8 cellular contexts compared by ENCODE assay signal in genomic region chr20:39885975-39886649, GRCh38.
A peak's percentile ranks its signal among the peaks of the same experiment; 100 is the strongest.
DNase-seq lines count a peak whose midpoint lies in the region; ATAC-seq and TF ChIP-seq lines count a peak whose summit lies in the region.

No MANE protein-coding gene starts in this region.

- no peak overlapping the region for H3K4me2 ChIP-seq in GM23338

- H3K4me3 ChIP-seq in BJ (ENCODE audit: low read depth, low read length) (no peak overlapping the region), GM23338 (no peak overlapping the region)

- no peaks in the 10 kb centered on the region for H3K27me3 ChIP-seq in BJ (ENCODE audit: control insufficient read depth, insufficient read depth, low read length)
- no peaks in the 10 kb centered on the region for H3K27me3 ChIP-seq in GM23338 (ENCODE audit: insufficient read depth)

- TF ChIP-seq CTCF in BJ (IDR thresholded peaks at IDR 0.05; ENCODE audit: insufficient read depth, low read depth, low read length) = peak; percentile 44; the same call in 1 of the 2 replicates
- TF ChIP-seq CTCF in GM23338 (conservative IDR thresholded peaks at IDR 0.05; ENCODE audit: low read depth in 2 of 2) = peak; percentile 69 to 78
- peak; percentile 29 for TF ChIP-seq CTCF in RWPE1 (conservative IDR thresholded peaks at IDR 0.05; ENCODE audit: low read depth)

- H3K27ac Mint-ChIP-seq in GM23338 = no peak overlapping the region

- CTCF ChIA-PET in BJ (lab: Yijun Ruan, JAX) (interaction anchor here (4.1 kb wide), 1 partner anchor 12 kb away, joined by 20 read pairs; no protein-coding TSS in a partner anchor), RWPE1 (lab: Yijun Ruan, JAX) (interaction anchor here (0.6 to 0.7 kb wide), 3 partner anchors 205 to 465 kb away, joined by 3 to 4 read pairs (median 3); no protein-coding TSS in a partner anchor)

- POLR2A ChIA-PET in BJ (lab: Charles Lee) = interaction anchor here (0.7 kb wide), 1 partner anchor 293 kb away, joined by 3 read pairs; no protein-coding TSS in a partner anchor
- POLR2A ChIA-PET in RWPE1 (lab: Yijun Ruan, JAX; ENCODE audit: low non-redundant PET) = no interaction called here

- H3K36me3 Mint-ChIP-seq in GM23338 (ENCODE audit: low read depth) = peaks cover 10% of the 10 kb centered on the region; the same call in 2 of the 3 replicates

- H2AFZ ChIP-seq in GM23338 = peak overlapping the region; percentile 15; the same call in 1 of the 2 replicates

- H3K27ac ChIP-seq in GM23338 (ENCODE audit: low read depth) = no peak overlapping the region
- no peak overlapping the region for H3K27ac ChIP-seq in RWPE1
- H3K27ac ChIP-seq in epithelial cell of prostate = no peak overlapping the region

- peaks cover 12% of the 10 kb centered on the region; the same call in 2 of the 3 replicates for H3K9me3 Mint-ChIP-seq in GM23338

- H3K4me1 Mint-ChIP-seq in GM23338 = peaks cover 13% of the 10 kb centered on the region

- no peaks in the 10 kb centered on the region for H3K36me3 ChIP-seq in BJ (ENCODE audit: control insufficient read depth, insufficient read depth, low read length)
- no peaks in the 10 kb centered on the region for H3K36me3 ChIP-seq in GM23338 (ENCODE audit: insufficient read depth)

- peak; percentile 90 for ATAC-seq in GM23338
- no peak for ATAC-seq in HG03469 (IDR thresholded peaks at IDR 0.05; ENCODE audit: unreplicated experiment)

- no peak overlapping the region for H3K4me3 Mint-ChIP-seq in GM23338

- DNase-seq in BJ (ENCODE audit: low read depth) (peak; percentile 75), GM23338 (ENCODE audit: low spot score) (peak; percentile 94), RWPE1 (ENCODE audit: low spot score) (peak; percentile 22), epithelial cell of prostate (ENCODE audit: low read depth, low spot score) (peak; percentile 44), mucosa of gallbladder (ENCODE audit: low spot score) (peak; percentile 68), GOT3 (lab: John Stamatoyannopoulos, UW) (no peak), retina (no peak)

- no peaks in the 10 kb centered on the region for H3K27me3 Mint-ChIP-seq in GM23338 (ENCODE audit: insufficient read depth, low read depth, poor library complexity)

- no peaks in the 10 kb centered on the region for H3F3A ChIP-seq in GM23338 (replicated peaks; ENCODE audit: low read depth)

- H3K79me2 ChIP-seq in GM23338 (replicated peaks; ENCODE audit: insufficient read depth) = no peaks in the 10 kb centered on the region

- H3K9me2 ChIP-seq in GM23338 (ENCODE audit: insufficient read depth) = no peaks in the 10 kb centered on the region

- H4K20me1 ChIP-seq in GM23338 (replicated peaks; ENCODE audit: insufficient read depth) = no peaks in the 10 kb centered on the region; the same call in 1 of the 2 replicates

- 0 out of 2 replicates have a peak, but pooled peaks cover 3% of the 10 kb centered on the region for H3K4me1 ChIP-seq in GM23338 (ENCODE audit: insufficient read depth)

TF ChIP-seq in GM23338, 12 proteins besides CTCF, POLR2A, EP300 and RAD21 (continues in another document):
- TF ChIP-seq EZH2phosphoT487 (IDR thresholded peaks at IDR 0.05; ENCODE audit: unreplicated experiment) (no peak), ZNF462 (CRISPR knock-in tag; IDR thresholded peaks at IDR 0.05) (no peak), EZH2 (IDR thresholded peaks at IDR 0.05; ENCODE audit: low read depth, unreplicated experiment) (no peak), JUNB (IDR thresholded peaks at IDR 0.05; ENCODE audit: unreplicated experiment) (no peak), ETS1 (IDR thresholded peaks at IDR 0.05) (no peak), CREB1 (CRISPR knock-in tag; IDR thresholded peaks at IDR 0.05; ENCODE audit: low read depth) (no peak), STAT1 (IDR thresholded peaks at IDR 0.05; ENCODE audit: unreplicated experiment) (no peak), NANOG (IDR thresholded peaks at IDR 0.05; ENCODE audit: borderline replicate concordance) (no peak), ZNF331 (CRISPR knock-in tag; IDR thresholded peaks at IDR 0.05; ENCODE audit: low read depth) (no peak)

Comparison
In these comparisons a context has a peak if more than half of its experiments do, and no peak if none do; other contexts are left out.
1. DNase-seq: peak in BJ (single experiment), GM23338 (single experiment), RWPE1 (single experiment), epithelial cell of prostate (single experiment) and mucosa of gallbladder (single experiment); none in GOT3 (single experiment) and retina (single experiment).
2. Peak in every context shown above with its lines, with median percentiles within 50 percentile points of each other: CTCF ChIP-seq.